ENCODE assay signal across 8 cellular contexts in genomic region chr10:31320179-31320597, GRCh38. TPM values are rescaled to one million over a fixed set of nuclear protein-coding genes. Genes with fewer than 3 reads are reported as not detected.
A peak's percentile ranks its signal among the peaks of the same experiment; 100 is the strongest.
DNase-seq lines count a peak whose midpoint lies in the region; ATAC-seq, FAIRE-seq and TF ChIP-seq lines count a peak whose summit lies in the region.

No MANE protein-coding gene starts in this region.

- 1% methylated on average over 31 of the region's 39 CpGs for WGBS in A549 (ENCODE audit: missing lambda C conversion rate)
- WGBS in liver = under 1% methylated on average over 39 of the region's 39 CpGs

- no peaks in the 10 kb centered on the region for H3K27me3 ChIP-seq in liver (ENCODE audit: control insufficient read depth in 4 of 4, insufficient read depth in 4 of 4, low read length in 3 of 4)

- POLR2A ChIA-PET in A549 (lab: Yijun Ruan, JAX) = interaction anchor here (4.2 kb wide), 1 partner anchor 288 kb away, joined by 16 read pairs; the partner anchor contains the start of gene ZNF438

- TF ChIP-seq EP300 in A549 (IDR thresholded peaks at IDR 0.05) = no peak

- H3K36me3 ChIP-seq in liver (ENCODE audit: control insufficient read depth in 4 of 4, insufficient read depth in 3 of 4, low read depth in 1 of 4, low read length in 3 of 4) = no peaks in the 10 kb centered on the region

- H3K4me2 ChIP-seq in A549 = peak overlapping the region; percentile 91

- DNase-seq in A549 (ENCODE audit: low read depth in 1 of 2, low spot score in 1 of 2) (peak; percentile 17 to 43), cerebellum (ENCODE audit: low spot score) (peak; percentile 33), NCI-H1105 (lab: John Stamatoyannopoulos, UW) (no peak)
- DNase-seq in activated CD4-positive, CD25-positive, alpha-beta regulatory T cell treated with anti-CD3 and anti-CD28 coated beads, Interleukin-2, amount 50 U/mL, for 72 hours = peak; percentile 61
- DNase-seq in stimulated activated CD4-positive, alpha-beta T cell treated with anti-CD3 and anti-CD28 coated beads, Interleukin-4, amount 100 ng/mL, for 48 hours (ENCODE audit: low read depth in 2 of 2) = peak; percentile 32 to 41

- no peak for FAIRE-seq in A549 (lab: Jason Lieb, UNC)

- H3K27ac ChIP-seq in A549 (peak overlapping the region; percentile 97 to 98), liver (ENCODE audit: low read depth in 1 of 2, low read length in 2 of 2) (peak overlapping the region; percentile 91 to 95)

- peak overlapping the region; percentile 71 to 80 for H3K9ac ChIP-seq in liver (ENCODE audit: low read depth in 1 of 2, low read length in 2 of 2)

- peak; percentile 7 to 44 for ATAC-seq in A549
- ATAC-seq in GM19023 (IDR thresholded peaks at IDR 0.05; ENCODE audit: unreplicated experiment) = peak; percentile 29
- peak; percentile 10 for ATAC-seq in HG03457 (IDR thresholded peaks at IDR 0.05; ENCODE audit: unreplicated experiment)

- CTCF ChIA-PET in A549 (lab: Yijun Ruan, JAX) = interaction anchor here (1.3 kb wide), 1 partner anchor 9 kb away, joined by 4 read pairs; no protein-coding TSS in a partner anchor

- no peaks in the 10 kb centered on the region for H3K9me3 ChIP-seq in A549
- no peaks in the 10 kb centered on the region for H3K9me3 ChIP-seq in liver (ENCODE audit: control insufficient read depth in 4 of 4, low read length in 3 of 4)

- TF ChIP-seq RAD21 in A549 (conservative IDR thresholded peaks at IDR 0.05 in 1 of 2, IDR thresholded peaks at IDR 0.05 in 1 of 2) (no peak), liver (IDR thresholded peaks at IDR 0.05) (no peak)

- H3K4me3 ChIP-seq in A549 (peak overlapping the region; percentile 88), liver (ENCODE audit: low read depth in 1 of 3, low read length in 3 of 3) (peak overlapping the region; percentile 78 to 97 (median 80))

- no peak for TF ChIP-seq POLR2A in A549 (IDR thresholded peaks at IDR 0.05; ENCODE audit: low read length)

- no peak for TF ChIP-seq CTCF in A549 (IDR thresholded peaks at IDR 0.05)
- TF ChIP-seq CTCF in liver (IDR thresholded peaks at IDR 0.05; ENCODE audit: low read depth, low read length, missing input control) = no peak

- H3K4me1 ChIP-seq in A549 = peaks cover 16% of the 10 kb centered on the region; the same call in 2 of the 3 replicates
- peaks cover 0 to 15% (median 3%) of the 10 kb centered on the region in 4 donors for H3K4me1 ChIP-seq in liver (ENCODE audit: control insufficient read depth in 4 of 4, insufficient read depth in 4 of 4, low read length in 3 of 4)

TF ChIP-seq in A549, 52 proteins besides CTCF, POLR2A, EP300 and RAD21:
- TF ChIP-seq HDAC2 (IDR thresholded peaks at IDR 0.05) = 0 out of 2 replicates have a peak, but pooled peaks have one; percentile 27
- TF ChIP-seq ELK1 (IDR thresholded peaks at IDR 0.05; ENCODE audit: low read depth, low read length) = no peak

TF ChIP-seq in liver, 16 proteins besides CTCF, POLR2A, EP300 and RAD21:
- TF ChIP-seq NR2F2 (IDR thresholded peaks at IDR 0.05) (no peak), FOXA2 (IDR thresholded peaks at IDR 0.05) (no peak), HNF4G (IDR thresholded peaks at IDR 0.05) (no peak), MAX (IDR thresholded peaks at IDR 0.05) (peak; percentile 16), REST (IDR thresholded peaks at IDR 0.05) (peak; percentile 28), RXRA (IDR thresholded peaks at IDR 0.05) (no peak), ATF3 (IDR thresholded peaks at IDR 0.05) (no peak), FOXA1 (IDR thresholded peaks at IDR 0.05) (no peak)

RNA-seq across cellular contexts. Expression of gene ZEB1, which starts 1.2 kb away (rescaled TPM):
- polyA plus RNA-seq in A549 (2011; rRNA removed) (22.8 and 23.8 TPM in 2 replicates), A549 (2017; fragmentation: RNase III; extraction: RNeasy Plus Mini Kit Qiagen cat#74134 plus additional on column Dnase treatment) (8.1 to 8.5 TPM (median 8.1 TPM) in 3 replicates), liver (1 to 10 TPM; 3.2 to 5.0 TPM)
- polyA plus RNA-seq in A549 (2012; cell fraction: cytosol; rRNA removed) = 2.3 and 2.8 TPM in 2 replicates
- 2.7 and 3.1 TPM in 2 replicates for polyA plus RNA-seq in A549 (2012; cell fraction: nucleus; rRNA removed)
- polyA minus RNA-seq in A549 (2011; rRNA and poly(A)+ RNA removed) = 27.3 and 31.1 TPM in 2 replicates
- total RNA-seq in cerebellum (127 TPM), liver (10 to 100 TPM in 1 of 2 donors, 1 to 10 TPM in 1; 8.0 to 19.6 TPM)
